Comparison of ENCODE assay signal across 15 cellular contexts in the genomic region with DNA sequence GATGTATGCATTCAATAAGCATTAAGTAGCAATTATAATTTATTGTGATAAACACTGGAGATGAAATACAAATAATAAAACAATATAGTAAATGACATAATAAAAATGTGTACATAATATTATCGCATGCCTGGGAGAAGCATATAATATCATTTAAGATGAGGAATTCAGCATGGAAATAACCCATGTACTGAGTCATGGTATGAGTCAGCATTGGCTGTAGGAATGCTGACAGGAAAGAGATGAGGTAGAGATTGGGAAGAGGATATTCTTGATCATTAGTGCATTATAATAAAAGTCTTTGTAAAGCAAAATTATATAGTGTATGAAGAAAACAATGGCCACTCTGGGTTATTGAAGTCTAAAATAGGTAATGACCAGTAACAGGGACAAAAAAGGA.
A peak's percentile ranks its signal among the peaks of the same experiment; 100 is the strongest.
DNase-seq lines count a peak whose midpoint lies in the region; ATAC-seq, FAIRE-seq and TF ChIP-seq lines count a peak whose summit lies in the region.
"Had no signal": no experiment of that assay in that cellular context is flagged by ENCODE, and none has a peak within 500 bp of the region (broad histone marks: within the 10 kb centered on the region; RNA-seq: fewer than 3 reads in every experiment).

No MANE protein-coding gene starts in this region.

- H3K9ac ChIP-seq in IMR-90 (ENCODE audit: low read depth, low read length), result no peak overlapping the region
- no peak overlapping the region for H3K9ac ChIP-seq in astrocyte (ENCODE audit: low read length)

- H3K23ac ChIP-seq in IMR-90 (ENCODE audit: low read depth, low read length), result no peak overlapping the region

- H4K20me1 ChIP-seq in IMR-90 (ENCODE audit: insufficient read depth, low read length) (no peaks in the 10 kb centered on the region), astrocyte (ENCODE audit: insufficient read depth, low read length) (no peaks in the 10 kb centered on the region)

- POLR2A ChIA-PET in A549 (lab: Yijun Ruan, JAX), result no interaction called here
- POLR2A ChIA-PET in IMR-90 (lab: Charles Lee; ENCODE audit: unreplicated experiment), result no interaction called here

- H2BK120ac ChIP-seq in IMR-90 (ENCODE audit: low read depth, low read length), result no peak overlapping the region

- H2AK9ac ChIP-seq in IMR-90 (replicated peaks; ENCODE audit: low read depth, low read length, poor library complexity), result no peak overlapping the region

- H3K4me1 ChIP-seq in A549 (peaks cover 12% of the 10 kb centered on the region; the same call in 2 of the 3 replicates), IMR-90 (ENCODE audit: control insufficient read depth, insufficient read depth, low read length) (no peaks in the 10 kb centered on the region), astrocyte (ENCODE audit: insufficient read depth, low read length) (no peaks in the 10 kb centered on the region), ovary (ENCODE audit: insufficient read depth) (no peaks in the 10 kb centered on the region)
- H3K4me1 ChIP-seq in effector memory CD4-positive, alpha-beta T cell (ENCODE audit: control insufficient read depth, insufficient read depth, low read length, poor library complexity, severe bottlenecking), result no peaks in the 10 kb centered on the region
- H3K4me1 ChIP-seq: uterus had no signal

- no peaks in the 10 kb centered on the region for H3K9me1 ChIP-seq in IMR-90 (ENCODE audit: insufficient read depth, low read length)

- peaks cover 12% of the 10 kb centered on the region for H3K4me1 Mint-ChIP-seq in astrocyte (ENCODE audit: low read depth, unreplicated experiment)
- no peaks in the 10 kb centered on the region for H3K4me1 Mint-ChIP-seq in activated T-helper 1 cell treated with anti-CD3 and anti-CD28 coated beads, Interleukin-12 subunit alpha, Interleukin-12 subunit beta, Interleukin-2, Interleukin-4 antibody, amounts not matched to agents 30 ng/mL and 10 ng/mL and 1 ng/mL, durations not matched to agents 14 hours and 24 hours and 36 hours (ENCODE audit: low read depth)
- H3K4me1 Mint-ChIP-seq: activated naive CD8-positive, alpha-beta T cell treated with anti-CD3 and anti-CD28 coated beads, Interleukin-2, amount 10 ng/mL, durations not matched to agents 7 days and 5 days; mesothelial cell of epicardium; stimulated activated memory B cell treated with anti-CD40 and anti-IgM and Interleukin-4, amounts not matched to agents 10 μg/mL and 1 μg/mL and 100 μg/mL, for 72 hours had no signal

- in situ Hi-C loops in IMR-90 (cut with MboI; ENCODE audit: low sequenced_read_pairs), result no loop called here

- H3K27ac ChIP-seq in A549, result peak overlapping the region; percentile 8 to 60; a peak in 3 of 6 replicates
- H3K27ac ChIP-seq in IMR-90 (ENCODE audit: insufficient read depth, low read length), result no peak overlapping the region
- peak overlapping the region; percentile 38 for H3K27ac ChIP-seq in astrocyte (ENCODE audit: low read depth, low read length)
- H3K27ac ChIP-seq in effector memory CD4-positive, alpha-beta T cell (ENCODE audit: insufficient read depth, low read length, poor library complexity, severe bottlenecking), result no peak overlapping the region
- no peak overlapping the region for H3K27ac ChIP-seq in ovary
- H3K27ac ChIP-seq: uterus had no signal

- FAIRE-seq in A549 (lab: Jason Lieb, UNC), result no peak
- peak; percentile 93 for FAIRE-seq in astrocyte (lab: Jason Lieb, UNC)
- FAIRE-seq: GM12878, GM19239 had no signal

- H3K79me2 ChIP-seq in astrocyte (ENCODE audit: insufficient read depth, low read length), result no peaks in the 10 kb centered on the region

- TF ChIP-seq POLR2A in A549 (IDR thresholded peaks at IDR 0.05; ENCODE audit: low read length) (no peak), IMR-90 (IDR thresholded peaks at IDR 0.05; ENCODE audit: low read depth, low read length) (no peak), ovary (IDR thresholded peaks at IDR 0.05) (no peak)

- H4K5ac ChIP-seq in IMR-90 (ENCODE audit: low read depth, low read length), result no peak overlapping the region

- no peak overlapping the region for H4K8ac ChIP-seq in IMR-90 (ENCODE audit: low read depth in 2 of 2, low read length in 2 of 2)

- H3K27me3 ChIP-seq in IMR-90 (ENCODE audit: control insufficient read depth, insufficient read depth, low read length) (no peaks in the 10 kb centered on the region), astrocyte (ENCODE audit: insufficient read depth, low read length) (no peaks in the 10 kb centered on the region), ovary (no peaks in the 10 kb centered on the region)
- no peaks in the 10 kb centered on the region for H3K27me3 ChIP-seq in effector memory CD4-positive, alpha-beta T cell (replicated peaks; ENCODE audit: control insufficient read depth, insufficient read depth, low read length, poor library complexity, severe bottlenecking)
- H3K27me3 ChIP-seq: uterus had no signal

- TF ChIP-seq RAD21 in A549 (conservative IDR thresholded peaks at IDR 0.05 in 1 of 2, IDR thresholded peaks at IDR 0.05 in 1 of 2), result no peak
- no peak for TF ChIP-seq RAD21 in IMR-90 (IDR thresholded peaks at IDR 0.05; ENCODE audit: low read length)

- H2BK15ac ChIP-seq in IMR-90 (ENCODE audit: low read depth, low read length), result no peak overlapping the region

- BruUV-seq in IMR-90 (replicated peaks; lab: Mats Ljungman, UMichigan), result no TSS peak

- TF ChIP-seq CTCF in A549 (IDR thresholded peaks at IDR 0.05) (no peak), IMR-90 (conservative IDR thresholded peaks at IDR 0.05; ENCODE audit: low read depth, low read length) (no peak), astrocyte (IDR thresholded peaks at IDR 0.05; ENCODE audit: insufficient read depth, low read depth, low read length) (no peak), fibroblast of villous mesenchyme (IDR thresholded peaks at IDR 0.05; ENCODE audit: insufficient read depth, low read depth, low read length) (no peak), ovary (IDR thresholded peaks at IDR 0.05) (no peak)

- no peak for TF ChIP-seq EP300 in A549 (IDR thresholded peaks at IDR 0.05)
- TF ChIP-seq EP300 in ovary (IDR thresholded peaks at IDR 0.05), result no peak

- H2BK5ac ChIP-seq in IMR-90 (ENCODE audit: low read depth, low read length, poor library complexity, severe bottlenecking), result no peak overlapping the region

- CTCF ChIA-PET in A549 (lab: Yijun Ruan, JAX), result no interaction called here
- CTCF ChIA-PET in IMR-90 (lab: Yijun Ruan, JAX), result no interaction called here

- H3K27me3 Mint-ChIP-seq in astrocyte (ENCODE audit: low read depth, unreplicated experiment), result no peaks in the 10 kb centered on the region
- no peaks in the 10 kb centered on the region for H3K27me3 Mint-ChIP-seq in activated T-helper 1 cell treated with anti-CD3 and anti-CD28 coated beads, Interleukin-12 subunit alpha, Interleukin-12 subunit beta, Interleukin-2, Interleukin-4 antibody, amounts not matched to agents 30 ng/mL and 10 ng/mL and 1 ng/mL, durations not matched to agents 14 hours and 24 hours and 36 hours (ENCODE audit: insufficient read depth)
- H3K27me3 Mint-ChIP-seq: activated naive CD8-positive, alpha-beta T cell treated with anti-CD3 and anti-CD28 coated beads, Interleukin-2, amount 10 ng/mL, durations not matched to agents 7 days and 5 days; stimulated activated memory B cell treated with anti-CD40 and anti-IgM and Interleukin-4, amounts not matched to agents 10 μg/mL and 1 μg/mL and 100 μg/mL, for 72 hours had no signal

- H3K9me3 Mint-ChIP-seq in astrocyte (ENCODE audit: unreplicated experiment), result no peaks in the 10 kb centered on the region
- no peaks in the 10 kb centered on the region for H3K9me3 Mint-ChIP-seq in activated T-helper 1 cell treated with anti-CD3 and anti-CD28 coated beads, Interleukin-12 subunit alpha, Interleukin-12 subunit beta, Interleukin-2, Interleukin-4 antibody, amounts not matched to agents 30 ng/mL and 10 ng/mL and 1 ng/mL, durations not matched to agents 14 hours and 24 hours and 36 hours
- H3K9me3 Mint-ChIP-seq: activated naive CD8-positive, alpha-beta T cell treated with anti-CD3 and anti-CD28 coated beads, Interleukin-2, amount 10 ng/mL, durations not matched to agents 7 days and 5 days had no signal

- H3K18ac ChIP-seq in IMR-90 (ENCODE audit: low read depth, low read length), result no peak overlapping the region

- H3K4me2 ChIP-seq in A549, result peak overlapping the region; percentile 73; the same call in 2 of the 3 replicates
- H3K4me2 ChIP-seq in IMR-90 (ENCODE audit: low read depth, low read length), result no peak overlapping the region
- peak overlapping the region; percentile 46 for H3K4me2 ChIP-seq in astrocyte (ENCODE audit: low read length)

- H2AK5ac ChIP-seq in IMR-90 (ENCODE audit: low read depth, low read length), result no peak overlapping the region

- peak overlapping the region; percentile 93 for H3K27ac Mint-ChIP-seq in astrocyte (ENCODE audit: unreplicated experiment)
- H3K27ac Mint-ChIP-seq in activated T-helper 1 cell treated with anti-CD3 and anti-CD28 coated beads, Interleukin-12 subunit alpha, Interleukin-12 subunit beta, Interleukin-2, Interleukin-4 antibody, amounts not matched to agents 30 ng/mL and 10 ng/mL and 1 ng/mL, durations not matched to agents 14 hours and 24 hours and 36 hours, result no peak overlapping the region
- H3K27ac Mint-ChIP-seq: activated naive CD8-positive, alpha-beta T cell treated with anti-CD3 and anti-CD28 coated beads, Interleukin-2, amount 10 ng/mL, durations not matched to agents 7 days and 5 days; mesothelial cell of epicardium; stimulated activated memory B cell treated with anti-CD40 and anti-IgM and Interleukin-4, amounts not matched to agents 10 μg/mL and 1 μg/mL and 100 μg/mL, for 72 hours had no signal

- no peak overlapping the region for H3K14ac ChIP-seq in IMR-90 (replicated peaks; ENCODE audit: low read depth, low read length)

- DNase-seq in A549 (ENCODE audit: low read depth in 1 of 2, low spot score in 1 of 2), result peak; percentile 6 to 53
- peak; percentile 82 for DNase-seq in IMR-90
- peak; percentile 69 for DNase-seq in astrocyte (ENCODE audit: low read depth)
- peak; percentile 37 for DNase-seq in fibroblast of villous mesenchyme (ENCODE audit: low read depth)
- DNase-seq in activated T-helper 1 cell treated with anti-CD3 and anti-CD28 coated beads, Interleukin-12 subunit alpha, Interleukin-12 subunit beta, Interleukin-2, Interleukin-4 antibody, amounts not matched to agents 30 ng/mL and 10 ng/mL and 1 ng/mL, durations not matched to agents 14 hours and 24 hours and 36 hours (ENCODE audit: low spot score), result no peak
- DNase-seq in effector memory CD4-positive, alpha-beta T cell, result no peak
- DNase-seq in ovary, result no peak
- DNase-seq in NCI-H2196 treated with DMSO at 0.1 percent for 48 hours (lab: John Stamatoyannopoulos, UW; ENCODE audit: unreplicated experiment), result no peak
- DNase-seq: activated naive CD8-positive, alpha-beta T cell treated with anti-CD3 and anti-CD28 coated beads, Interleukin-2, amount 10 ng/mL, durations not matched to agents 7 days and 5 days; NCI-H1105 treated with DMSO at 0.1 percent for 48 hours; uterus had no signal

- dilution Hi-C loops in IMR-90 (cut with HindIII; ENCODE audit: low sequenced_read_pairs, unreplicated experiment), result no loop called here

- WGBS in A549 (ENCODE audit: missing lambda C conversion rate), result 6% methylated on average over 1 of the region's 1 CpG
- no CpG with 5 or more reads among the region's 1 CpG for WGBS in IMR-90 (ENCODE audit: extremely low coverage in 2 of 2, insufficient read length in 1 of 2), 2 experiments
- 87 to 89% (median 89%) methylated on average over 1 of the region's 1 CpG for WGBS in ovary, 3 donors

- H2AFZ ChIP-seq in IMR-90 (replicated peaks; ENCODE audit: low read length, poor library complexity) (no peak overlapping the region), astrocyte (ENCODE audit: low read depth, low read length) (no peak overlapping the region)

- ATAC-seq in A549 (peak; percentile 68 to 78; a peak in 3 of 6 replicates), IMR-90 (ENCODE audit: low read depth) (peak; percentile 53; the same call in 1 of the 2 replicates)
- ATAC-seq: stimulated activated memory B cell treated with anti-CD40 and anti-IgM and Interleukin-4, amounts not matched to agents 10 μg/mL and 1 μg/mL and 100 μg/mL, for 72 hours had no signal

- no peak overlapping the region for H3K4me3 Mint-ChIP-seq in astrocyte (ENCODE audit: unreplicated experiment)
- H3K4me3 Mint-ChIP-seq in activated T-helper 1 cell treated with anti-CD3 and anti-CD28 coated beads, Interleukin-12 subunit alpha, Interleukin-12 subunit beta, Interleukin-2, Interleukin-4 antibody, amounts not matched to agents 30 ng/mL and 10 ng/mL and 1 ng/mL, durations not matched to agents 14 hours and 24 hours and 36 hours, result no peak overlapping the region
- H3K4me3 Mint-ChIP-seq: activated naive CD8-positive, alpha-beta T cell treated with anti-CD3 and anti-CD28 coated beads, Interleukin-2, amount 10 ng/mL, durations not matched to agents 7 days and 5 days; mesothelial cell of epicardium; stimulated activated memory B cell treated with anti-CD40 and anti-IgM and Interleukin-4, amounts not matched to agents 10 μg/mL and 1 μg/mL and 100 μg/mL, for 72 hours had no signal

- H3K36me3 Mint-ChIP-seq in astrocyte (ENCODE audit: low read depth, unreplicated experiment), result no peaks in the 10 kb centered on the region
- no peaks in the 10 kb centered on the region for H3K36me3 Mint-ChIP-seq in activated T-helper 1 cell treated with anti-CD3 and anti-CD28 coated beads, Interleukin-12 subunit alpha, Interleukin-12 subunit beta, Interleukin-2, Interleukin-4 antibody, amounts not matched to agents 30 ng/mL and 10 ng/mL and 1 ng/mL, durations not matched to agents 14 hours and 24 hours and 36 hours (ENCODE audit: low read depth)
- H3K36me3 Mint-ChIP-seq: activated naive CD8-positive, alpha-beta T cell treated with anti-CD3 and anti-CD28 coated beads, Interleukin-2, amount 10 ng/mL, durations not matched to agents 7 days and 5 days; stimulated activated memory B cell treated with anti-CD40 and anti-IgM and Interleukin-4, amounts not matched to agents 10 μg/mL and 1 μg/mL and 100 μg/mL, for 72 hours had no signal

- no peak overlapping the region for H3K4ac ChIP-seq in IMR-90 (ENCODE audit: low read depth, low read length)

- H3K4me3 ChIP-seq in A549 (no peak overlapping the region), IMR-90 (ENCODE audit: insufficient read depth, low read depth, low read length) (no peak overlapping the region), astrocyte (ENCODE audit: insufficient read depth, low read depth, low read length) (peak overlapping the region; percentile 10), fibroblast of villous mesenchyme (ENCODE audit: low read depth, low read length) (no peak overlapping the region), ovary (no peak overlapping the region)
- no peak overlapping the region for H3K4me3 ChIP-seq in effector memory CD4-positive, alpha-beta T cell (ENCODE audit: insufficient read depth, low read depth, low read length, poor library complexity, severe bottlenecking)
- H3K4me3 ChIP-seq: GM12878, uterus had no signal

- H4K91ac ChIP-seq in IMR-90 (ENCODE audit: insufficient read depth, low read depth, low read length), result no peak overlapping the region

- no peaks in the 10 kb centered on the region for H3K79me1 ChIP-seq in IMR-90 (ENCODE audit: low read depth in 1 of 2, low read length in 2 of 2)

- H3K56ac ChIP-seq in IMR-90 (ENCODE audit: extremely low read depth, insufficient read depth, low read length), result no peak overlapping the region

- H3K9me3 ChIP-seq in A549 (no peaks in the 10 kb centered on the region), IMR-90 (ENCODE audit: control insufficient read depth, insufficient read depth, low read length) (no peaks in the 10 kb centered on the region), astrocyte (ENCODE audit: insufficient read depth, low read depth, low read length) (no peaks in the 10 kb centered on the region), ovary (no peaks in the 10 kb centered on the region)
- no peaks in the 10 kb centered on the region for H3K9me3 ChIP-seq in effector memory CD4-positive, alpha-beta T cell (ENCODE audit: control insufficient read depth, low read length)
- H3K9me3 ChIP-seq: uterus had no signal

- H3K36me3 ChIP-seq in IMR-90 (ENCODE audit: control insufficient read depth, insufficient read depth, low read length) (no peaks in the 10 kb centered on the region), astrocyte (ENCODE audit: insufficient read depth, low read length) (no peaks in the 10 kb centered on the region), ovary (no peaks in the 10 kb centered on the region)
- no peaks in the 10 kb centered on the region for H3K36me3 ChIP-seq in effector memory CD4-positive, alpha-beta T cell (ENCODE audit: control insufficient read depth, insufficient read depth, low read length)

- intact Hi-C loops in IMR-90 (cut with micrococcal nuclease) (no loop called here), ovary (cut with DNase I) (no loop called here)
- intact Hi-C loops in activated T-helper 1 cell treated with anti-CD3 and anti-CD28 coated beads, Interleukin-12 subunit alpha, Interleukin-12 subunit beta, Interleukin-2, Interleukin-4 antibody, amounts not matched to agents 30 ng/mL and 10 ng/mL and 1 ng/mL, durations not matched to agents 14 hours and 24 hours and 36 hours (cut with micrococcal nuclease), result no loop called here

- no peak overlapping the region for H2BK20ac ChIP-seq in IMR-90 (ENCODE audit: low read depth, low read length)

Comparison
In these comparisons a context has a peak if more than half of its experiments do, and no peak if none do; other contexts are left out.
1. DNase-seq: peak in A549 (2 of 2), IMR-90 (single experiment), astrocyte (single experiment) and fibroblast of villous mesenchyme (single experiment); none in activated T-helper 1 cell treated with anti-CD3 and anti-CD28 coated beads, Interleukin-12 subunit alpha, Interleukin-12 subunit beta, Interleukin-2, Interleukin-4 antibody, amounts not matched to agents 30 ng/mL and 10 ng/mL and 1 ng/mL, durations not matched to agents 14 hours and 24 hours and 36 hours (single experiment), effector memory CD4-positive, alpha-beta T cell (0 of 3), ovary (0 of 5) and NCI-H2196 treated with DMSO at 0.1 percent for 48 hours (single experiment).
2. H3K27ac ChIP-seq: peak in A549 (2 of 2) and astrocyte (single experiment); none in IMR-90 (single experiment), effector memory CD4-positive, alpha-beta T cell (single experiment) and ovary (0 of 2).